11 cellular contexts compared by ENCODE assay signal in the genomic region with DNA sequence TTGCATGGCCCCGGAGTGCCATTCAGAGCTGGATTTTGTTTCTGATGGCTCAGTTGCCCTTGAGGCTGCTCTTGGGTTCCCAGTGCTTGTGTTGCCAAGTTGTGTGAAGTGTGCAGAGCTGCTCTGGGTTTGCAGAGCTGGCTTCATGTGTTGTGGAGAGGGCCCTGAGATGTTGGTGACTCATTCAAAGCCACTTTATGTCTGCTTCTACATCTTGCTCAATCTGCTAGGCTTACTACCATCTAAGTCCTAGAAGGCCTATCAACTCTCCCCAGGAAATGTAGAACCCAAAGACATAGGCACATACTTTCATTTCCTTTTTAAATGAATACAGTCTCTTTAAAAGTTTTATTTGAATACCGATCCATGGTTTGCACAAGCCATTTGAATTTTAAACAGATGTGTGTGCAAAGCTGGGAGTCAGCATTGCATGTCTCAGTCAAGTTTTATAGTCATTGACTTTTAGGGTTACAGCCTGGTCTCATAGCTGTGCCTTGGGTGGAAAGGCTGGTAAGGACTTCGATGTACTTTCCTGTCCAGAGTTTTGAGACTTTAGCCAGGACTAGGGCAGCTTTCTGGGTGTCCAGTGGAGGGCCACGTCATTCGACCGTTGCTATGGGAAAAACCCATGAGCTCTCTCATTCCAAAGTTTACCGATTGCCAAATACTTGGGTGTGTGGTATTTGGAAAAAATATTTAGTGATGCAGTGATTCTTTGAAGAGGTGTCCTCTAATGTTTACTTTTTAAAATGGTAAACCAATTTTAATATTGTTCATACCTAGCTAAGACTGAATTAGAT.
DNase-seq lines count a peak whose midpoint lies in the region; ATAC-seq and TF ChIP-seq lines count a peak whose summit lies in the region.
"Had no signal": no experiment of that assay in that cellular context is flagged by ENCODE, and none has a peak within 500 bp of the region (broad histone marks: within the 10 kb centered on the region; RNA-seq: fewer than 3 reads in every experiment).

No MANE protein-coding gene starts in this region.

- H3K4me3 Mint-ChIP-seq in MCF 10A (ENCODE audit: unreplicated experiment): no peak overlapping the region
- H3K4me3 Mint-ChIP-seq in CD8-positive, alpha-beta T cell: no peak overlapping the region
- H3K4me3 Mint-ChIP-seq: memory B cell had no signal

- no peaks in the 10 kb centered on the region for H3K36me3 ChIP-seq in breast epithelium
- H3K36me3 ChIP-seq in heart left ventricle: no peaks in the 10 kb centered on the region
- H3K36me3 ChIP-seq in upper lobe of right lung: no peaks in the 10 kb centered on the region
- no peaks in the 10 kb centered on the region for H3K36me3 ChIP-seq in CD8-positive, alpha-beta T cell (ENCODE audit: insufficient read depth, low read length)

- H3K4me1 ChIP-seq in breast epithelium: no peaks in the 10 kb centered on the region
- H3K4me1 ChIP-seq in heart left ventricle: peaks cover 0 to 10% (median 3%) of the 10 kb centered on the region in 12 donors
- H3K4me1 ChIP-seq in upper lobe of right lung: no peaks in the 10 kb centered on the region
- H3K4me1 ChIP-seq in CD8-positive, alpha-beta T cell (ENCODE audit: insufficient read depth, low read length): no peaks in the 10 kb centered on the region

- WGBS in heart left ventricle, 4 donors: 79 to 87% (median 85%) methylated on average over 7 of the region's 7 CpGs

- H3K4me3 ChIP-seq in breast epithelium (no peak overlapping the region), heart left ventricle (no peak overlapping the region), upper lobe of right lung (no peak overlapping the region)
- no peak overlapping the region for H3K4me3 ChIP-seq in CD8-positive, alpha-beta T cell (ENCODE audit: low read depth, low read length)

- H3K9me3 Mint-ChIP-seq in MCF 10A (ENCODE audit: unreplicated experiment): no peaks in the 10 kb centered on the region
- no peaks in the 10 kb centered on the region for H3K9me3 Mint-ChIP-seq in CD8-positive, alpha-beta T cell
- H3K9me3 Mint-ChIP-seq: memory B cell had no signal

- POLR2A ChIA-PET in MCF 10A (lab: Yijun Ruan, JAX): interaction anchor here (1.1 kb wide), 1 partner anchor 10 kb away, joined by 3 read pairs; no protein-coding TSS in a partner anchor
- POLR2A ChIA-PET in CD8-positive, alpha-beta T cell (lab: Charles Lee): no interaction called here

- H3K9me3 ChIP-seq in breast epithelium: no peaks in the 10 kb centered on the region
- H3K9me3 ChIP-seq in heart left ventricle: no peaks in the 10 kb centered on the region
- no peaks in the 10 kb centered on the region for H3K9me3 ChIP-seq in upper lobe of right lung
- H3K9me3 ChIP-seq in CD8-positive, alpha-beta T cell (ENCODE audit: low read length): no peaks in the 10 kb centered on the region

- DNase-seq in MCF 10A (ENCODE audit: unreplicated experiment): peak; percentile 65
- no peak for DNase-seq in breast epithelium (ENCODE audit: low spot score in 2 of 2)
- peak; percentile 97 for DNase-seq in SIG-M5 treated with dmso at 0.1 percent for 504 hours (lab: John Stamatoyannopoulos, UW; ENCODE audit: unreplicated experiment)
- peak in 1 of 5 donors; percentile 44 for DNase-seq in heart left ventricle
- DNase-seq in upper lobe of right lung: no peak
- no peak for DNase-seq in CD8-positive, alpha-beta T cell
- no peak for DNase-seq in glomerular visceral epithelial cell (ENCODE audit: extremely low spot score)
- no peak for DNase-seq in activated T-cell treated with anti-CD3 and anti-CD28 coated beads, Interleukin-2, amount 50 U/mL, for 1 hour
- DNase-seq: central memory CD4-positive, alpha-beta T cell; NCI-H1105 treated with DMSO at 0.1 percent for 48 hours had no signal

- H3K27ac ChIP-seq in breast epithelium: no peak overlapping the region
- H3K27ac ChIP-seq in heart left ventricle: peak overlapping the region in 1 of 12 donors; percentile 11
- no peak overlapping the region for H3K27ac ChIP-seq in upper lobe of right lung
- no peak overlapping the region for H3K27ac ChIP-seq in CD8-positive, alpha-beta T cell (ENCODE audit: low read depth, low read length)

- H3K27me3 Mint-ChIP-seq in MCF 10A (ENCODE audit: insufficient read depth, unreplicated experiment): no peaks in the 10 kb centered on the region
- peaks cover 3% of the 10 kb centered on the region for H3K27me3 Mint-ChIP-seq in CD8-positive, alpha-beta T cell (ENCODE audit: low read depth)

- CTCF ChIA-PET in MCF 10A (lab: Yijun Ruan, JAX): interaction anchor here (0.7 to 1.0 kb wide), 4 partner anchors 9 to 29 kb away, joined by 3 to 4 read pairs (median 3); no protein-coding TSS in a partner anchor
- CTCF ChIA-PET in CD8-positive, alpha-beta T cell (lab: Charles Lee): no interaction called here

- TF ChIP-seq CTCF in MCF 10A (IDR thresholded peaks at IDR 0.05; ENCODE audit: unreplicated experiment): no peak
- no peak for TF ChIP-seq CTCF in breast epithelium (IDR thresholded peaks at IDR 0.05)
- TF ChIP-seq CTCF in heart left ventricle (IDR thresholded peaks at IDR 0.05): no peak
- no peak for TF ChIP-seq CTCF in upper lobe of right lung (IDR thresholded peaks at IDR 0.05)
- no peak for TF ChIP-seq CTCF in CD8-positive, alpha-beta T cell (IDR thresholded peaks at IDR 0.05)

- H3K4me1 Mint-ChIP-seq in MCF 10A (ENCODE audit: insufficient read depth, unreplicated experiment): no peaks in the 10 kb centered on the region
- H3K4me1 Mint-ChIP-seq in CD8-positive, alpha-beta T cell (ENCODE audit: low read depth): no peaks in the 10 kb centered on the region
- H3K4me1 Mint-ChIP-seq: memory B cell had no signal

- intact Hi-C loops in MCF 10A (cut with micrococcal nuclease) (no loop called here), breast epithelium (cut with DNase I; ENCODE audit: low total_unique reads) (no loop called here), heart left ventricle (cut with DNase I) (no loop called here), upper lobe of right lung (cut with DNase I) (no loop called here)
- intact Hi-C loops in CD8-positive, alpha-beta T cell (cut with DNase I, micrococcal nuclease): no loop called here

- no TSS peak for BruUV-seq in MCF 10A (replicated peaks; lab: Mats Ljungman, UMichigan)

- TF ChIP-seq POLR2A in breast epithelium (IDR thresholded peaks at IDR 0.05): no peak
- TF ChIP-seq POLR2A in heart left ventricle (IDR thresholded peaks at IDR 0.05): no peak

- no peaks in the 10 kb centered on the region for H3K36me3 Mint-ChIP-seq in MCF 10A (ENCODE audit: insufficient read depth, unreplicated experiment)
- H3K36me3 Mint-ChIP-seq in CD8-positive, alpha-beta T cell: no peaks in the 10 kb centered on the region
- H3K36me3 Mint-ChIP-seq: memory B cell had no signal

- H3K27ac Mint-ChIP-seq in MCF 10A (ENCODE audit: low read depth, unreplicated experiment): no peak overlapping the region
- H3K27ac Mint-ChIP-seq in CD8-positive, alpha-beta T cell: no peak overlapping the region
- H3K27ac Mint-ChIP-seq: memory B cell had no signal

- H3K27me3 ChIP-seq in breast epithelium (no peaks in the 10 kb centered on the region), heart left ventricle (no peaks in the 10 kb centered on the region), upper lobe of right lung (no peaks in the 10 kb centered on the region)
- H3K27me3 ChIP-seq in CD8-positive, alpha-beta T cell (ENCODE audit: insufficient read depth, low read length): no peaks in the 10 kb centered on the region

- ATAC-seq in heart left ventricle: peak in 3 of 4 donors; percentile 45 to 83 (median 82)
- peak; percentile 54 for ATAC-seq in upper lobe of right lung
- ATAC-seq in CD8-positive, alpha-beta T cell: no peak

Comparison
In these comparisons a context has a peak if more than half of its experiments do, and no peak if none do; other contexts are left out.
1. DNase-seq: peak in MCF 10A (single experiment) and SIG-M5 treated with dmso at 0.1 percent for 504 hours (single experiment); none in breast epithelium (0 of 2), upper lobe of right lung (single experiment), CD8-positive, alpha-beta T cell (0 of 7), glomerular visceral epithelial cell (single experiment) and activated T-cell treated with anti-CD3 and anti-CD28 coated beads, Interleukin-2, amount 50 U/mL, for 1 hour (single experiment).